9 cellular contexts compared by ENCODE assay signal in the genomic region with DNA sequence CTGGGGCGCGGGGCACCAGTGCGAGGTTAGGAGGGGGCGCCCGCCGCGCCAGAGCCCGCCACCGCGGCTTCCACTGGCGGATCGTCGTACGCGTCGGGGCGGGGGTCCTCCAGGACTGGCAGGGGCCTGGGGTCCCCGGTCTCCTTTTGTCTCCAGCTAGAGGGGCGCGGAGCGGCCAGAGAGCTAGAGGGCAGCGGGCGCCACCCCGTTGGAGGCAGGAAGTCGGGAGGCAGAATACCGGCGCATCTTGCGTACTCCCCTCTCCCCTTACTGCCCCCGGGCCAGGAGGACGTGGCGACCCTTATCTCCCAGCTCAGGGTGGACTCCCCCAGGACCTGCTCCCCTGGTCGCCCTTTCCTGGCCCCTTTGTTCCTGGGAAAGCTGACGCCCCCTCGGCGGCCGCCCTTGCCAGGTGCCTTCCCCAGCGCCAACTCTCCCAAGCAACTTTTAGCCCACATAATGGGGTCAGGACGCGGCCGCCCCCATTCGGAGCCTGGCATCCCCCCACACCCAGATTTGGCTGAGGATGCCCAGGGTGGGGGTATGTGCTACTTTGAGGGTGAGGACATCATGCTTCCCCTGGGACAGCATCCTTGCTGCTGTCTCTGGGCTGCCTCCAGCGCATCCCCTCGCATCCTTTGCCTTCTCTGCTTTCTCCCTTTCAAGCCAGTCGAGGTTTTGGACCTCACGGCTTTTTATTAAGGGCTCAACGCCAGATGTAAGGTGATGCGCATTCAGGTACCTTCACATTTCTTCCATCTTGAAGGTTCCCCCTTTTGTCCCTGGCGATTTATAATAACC. TPM values are rescaled to one million over a fixed set of nuclear protein-coding genes. Genes with fewer than 3 reads are reported as not detected.
DNase-seq lines count a peak whose midpoint lies in the region; ATAC-seq, FAIRE-seq and TF ChIP-seq lines count a peak whose summit lies in the region.
"Had no signal": no experiment of that assay in that cellular context is flagged by ENCODE, and none has a peak within 500 bp of the region (broad histone marks: within the 10 kb centered on the region; RNA-seq: fewer than 3 reads in every experiment).

No MANE protein-coding gene starts in this region.

- H3K9me3 ChIP-seq in CD8-positive, alpha-beta T cell (ENCODE audit: low read length), result no peaks in the 10 kb centered on the region
- H3K9me3 ChIP-seq in RWPE2 (ENCODE audit: severe bottlenecking), result no peaks in the 10 kb centered on the region
- H3K9me3 ChIP-seq in esophagus squamous epithelium, result no peaks in the 10 kb centered on the region
- no peaks in the 10 kb centered on the region for H3K9me3 ChIP-seq in pancreas

- POLR2A ChIA-PET in CD8-positive, alpha-beta T cell (lab: Charles Lee), result interaction anchor here (0.6 to 1.1 kb wide), 4 partner anchors 22 to 271 kb away, joined by 3 to 4 read pairs (median 4); no protein-coding TSS in a partner anchor

- no peak for TF ChIP-seq POLR2A in esophagus squamous epithelium (IDR thresholded peaks at IDR 0.05)

- WGBS in esophagus squamous epithelium, 2 donors, result 5 to 44% methylated on average over 5 to 15 of the region's 48 CpGs
- WGBS in pancreas, 2 donors, result 2 to 18% methylated on average over 46 to 48 of the region's 48 CpGs

- intact Hi-C loops in CD8-positive, alpha-beta T cell (cut with DNase I, micrococcal nuclease), result loop anchor here (2.0 to 10.0 kb wide), 7 partner anchors 62 to 600 kb away; a partner anchor contains a TSS
- intact Hi-C loops in esophagus squamous epithelium (cut with DNase I), result no loop called here
- intact Hi-C loops in pancreas (cut with DNase I), result no loop called here

- no peak for TF ChIP-seq CTCF in CD8-positive, alpha-beta T cell (IDR thresholded peaks at IDR 0.05)
- TF ChIP-seq CTCF in RWPE2 (IDR thresholded peaks at IDR 0.05; ENCODE audit: poor library complexity, severe bottlenecking) (no peak), esophagus squamous epithelium (IDR thresholded peaks at IDR 0.05) (no peak), pancreas (IDR thresholded peaks at IDR 0.05) (no peak)

- H3K27ac Mint-ChIP-seq in CD8-positive, alpha-beta T cell, result peak overlapping the region; percentile 90

- H3K27me3 ChIP-seq in CD8-positive, alpha-beta T cell (ENCODE audit: insufficient read depth, low read length), result no peaks in the 10 kb centered on the region
- H3K27me3 ChIP-seq in RWPE2 (ENCODE audit: insufficient read depth, poor library complexity, severe bottlenecking), result peaks cover 28% of the 10 kb centered on the region
- H3K27me3 ChIP-seq in esophagus squamous epithelium, result peaks cover 0 to 35% (median 4%) of the 10 kb centered on the region in 4 donors
- H3K27me3 ChIP-seq in pancreas, result peaks cover 0 to 19% (median 0%) of the 10 kb centered on the region in 4 donors

- peak; percentile 1 for ATAC-seq in CD8-positive, alpha-beta T cell
- peak; percentile 21 for ATAC-seq in GM21423 (IDR thresholded peaks at IDR 0.05; ENCODE audit: unreplicated experiment)
- ATAC-seq in RWPE2 (ENCODE audit: low read depth), result no peak
- peak; percentile 21 to 37 (median 25) for ATAC-seq in pancreas
- no peak for ATAC-seq in HG02973 (IDR thresholded peaks at IDR 0.05; ENCODE audit: unreplicated experiment)

- H3K27ac ChIP-seq in CD8-positive, alpha-beta T cell (ENCODE audit: low read depth, low read length), result peak overlapping the region; percentile 60
- H3K27ac ChIP-seq in RWPE2 (ENCODE audit: poor library complexity, severe bottlenecking) (no peak overlapping the region), esophagus squamous epithelium (no peak overlapping the region), pancreas (peak overlapping the region in 2 of 4 donors; percentile 61 to 65)

- no peaks in the 10 kb centered on the region for H3K4me1 ChIP-seq in CD8-positive, alpha-beta T cell (ENCODE audit: insufficient read depth, low read length)
- H3K4me1 ChIP-seq in RWPE2 (ENCODE audit: insufficient read depth, poor library complexity, severe bottlenecking) (no peaks in the 10 kb centered on the region), esophagus squamous epithelium (peaks cover 0 to 17% (median 0%) of the 10 kb centered on the region in 3 donors), pancreas (no peaks in the 10 kb centered on the region)

- peak overlapping the region; percentile 90 for H3K4me3 Mint-ChIP-seq in CD8-positive, alpha-beta T cell

- CTCF ChIA-PET in CD8-positive, alpha-beta T cell (lab: Charles Lee), result interaction anchor here (0.7 to 1.6 kb wide), 2 partner anchors 63 to 65 kb away, joined by 3 read pairs; no protein-coding TSS in a partner anchor

- no peaks in the 10 kb centered on the region for H3K9me3 Mint-ChIP-seq in CD8-positive, alpha-beta T cell

- no peaks in the 10 kb centered on the region for H3K36me3 ChIP-seq in CD8-positive, alpha-beta T cell (ENCODE audit: insufficient read depth, low read length)
- H3K36me3 ChIP-seq in RWPE2 (ENCODE audit: low read depth), result no peaks in the 10 kb centered on the region
- no peaks in the 10 kb centered on the region for H3K36me3 ChIP-seq in esophagus squamous epithelium
- H3K36me3 ChIP-seq in pancreas, result no peaks in the 10 kb centered on the region

- FAIRE-seq in pancreas (lab: Jason Lieb, UNC), result no peak

- peak overlapping the region; percentile 65 for H3K4me3 ChIP-seq in CD8-positive, alpha-beta T cell (ENCODE audit: low read depth, low read length)
- H3K4me3 ChIP-seq in RWPE2 (ENCODE audit: severe bottlenecking), result peak overlapping the region; percentile 24
- H3K4me3 ChIP-seq in esophagus squamous epithelium, result peak overlapping the region; percentile 26 to 65 (median 44)
- peak overlapping the region; percentile 29 to 53 (median 46) for H3K4me3 ChIP-seq in pancreas

- H3K36me3 Mint-ChIP-seq in CD8-positive, alpha-beta T cell, result no peaks in the 10 kb centered on the region

- peak in 2 of 7 experiments; percentile 4 to 19 for DNase-seq in CD8-positive, alpha-beta T cell
- no peak for DNase-seq in RWPE2 (ENCODE audit: low spot score)
- no peak for DNase-seq in esophagus squamous epithelium (lab: John Stamatoyannopoulos, UW)
- peak in 2 of 6 donors; percentile 62 to 74 for DNase-seq in pancreas
- no peak for DNase-seq in mesenteric fat pad (ENCODE audit: low spot score)
- DNase-seq in inferior parietal cortex (ENCODE audit: extremely low spot score), result no peak

- H3K27me3 Mint-ChIP-seq in CD8-positive, alpha-beta T cell (ENCODE audit: low read depth), result no peaks in the 10 kb centered on the region

- H3K4me1 Mint-ChIP-seq in CD8-positive, alpha-beta T cell (ENCODE audit: low read depth), result peaks cover 38% of the 10 kb centered on the region

RNA-seq across cellular contexts. Expression of a gene that starts 1.0 kb away (rescaled TPM):
- 10 to 100 TPM; 11.7 to 14.0 TPM for total RNA-seq in CD8-positive, alpha-beta T cell
- total RNA-seq in esophagus squamous epithelium (1 to 10 TPM in 1 of 4 donors, under 1 TPM in 1, not detected in 2; 0.57 to 3.1 TPM), pancreas (1 to 10 TPM; 1.1 to 4.0 (median 2.7) TPM), mesenteric fat pad (0.80 TPM)
- 1 to 10 TPM; 1.5 to 1.6 TPM for polyA plus RNA-seq in pancreas
- total RNA-seq: lung microvascular endothelial cell had no signal

Comparison
In these comparisons a context has a peak if more than half of its experiments do, and no peak if none do; other contexts are left out.
1. ATAC-seq: peak in CD8-positive, alpha-beta T cell (single experiment), GM21423 (single experiment) and pancreas (4 of 4); none in RWPE2 (single experiment) and HG02973 (single experiment).
2. intact Hi-C loops: an anchor here in CD8-positive, alpha-beta T cell (2.0 to 10.0 kb wide); none called in esophagus squamous epithelium and pancreas.
3. Peak in every context shown above with its lines, with median percentiles within 50 percentile points of each other: H3K4me3 ChIP-seq.